Comparison of ENCODE assay signal across 15 cellular contexts in the genomic region with DNA sequence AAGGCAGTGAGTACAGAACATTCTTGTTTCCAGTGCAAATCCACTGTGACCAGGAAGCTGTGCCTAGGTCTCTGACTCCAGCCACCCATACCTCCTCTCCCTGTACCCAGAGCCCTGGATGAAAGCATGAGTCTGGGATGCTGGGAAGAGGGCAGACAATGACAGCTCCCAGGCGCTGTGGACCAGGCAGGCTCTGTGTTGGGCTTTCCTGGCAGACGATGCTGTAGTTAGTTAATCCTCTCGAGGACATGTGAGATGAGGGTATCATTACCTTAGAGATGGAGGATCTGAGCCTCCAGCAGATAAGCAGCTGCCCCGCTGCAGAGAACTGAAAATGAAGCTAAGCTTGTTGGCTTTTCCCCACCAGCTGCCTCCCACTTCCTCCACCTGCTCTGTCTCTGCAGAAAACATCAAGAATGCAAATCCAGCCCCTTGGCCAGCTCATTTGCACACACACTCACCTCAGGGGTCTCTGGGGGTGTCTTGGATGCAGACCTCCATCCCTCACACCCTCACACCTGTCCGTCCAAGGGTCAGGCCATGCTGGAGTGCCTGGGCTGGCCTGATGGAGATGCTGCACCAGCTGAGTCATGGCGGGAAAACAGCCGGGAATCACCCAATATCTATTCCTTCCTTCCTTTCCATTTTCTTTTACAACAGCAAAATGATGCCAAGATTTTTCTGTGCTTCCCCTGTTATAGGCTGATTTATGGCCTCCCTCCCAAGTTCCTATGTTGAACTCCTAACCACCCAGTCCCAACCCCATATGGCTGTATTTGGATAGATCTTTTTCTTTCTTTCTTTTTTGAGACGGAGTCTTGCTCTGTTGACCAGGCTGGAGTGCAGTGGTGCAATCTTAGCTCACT.
DNase-seq lines count a peak whose midpoint lies in the region; ATAC-seq, FAIRE-seq and TF ChIP-seq lines count a peak whose summit lies in the region.
"Had no signal": no experiment of that assay in that cellular context is flagged by ENCODE, and none has a peak within 500 bp of the region (broad histone marks: within the 10 kb centered on the region; RNA-seq: fewer than 3 reads in every experiment).

No MANE protein-coding gene starts in this region.

- H3K4me3 ChIP-seq in K562 (no peak overlapping the region), aorta (ENCODE audit: low read length in 2 of 2) (no peak overlapping the region)

- no peak overlapping the region for H3K9ac ChIP-seq in K562 (ENCODE audit: insufficient read depth in 1 of 2, low read depth in 2 of 2, low read length in 2 of 2)

- TF ChIP-seq CTCF in K562 (IDR thresholded peaks at IDR 0.05 in 2 of 3, conservative IDR thresholded peaks at IDR 0.05 in 1 of 3; ENCODE audit: insufficient read depth in 2 of 3, low read depth in 1 of 3, low read length in 3 of 3) = no peak

- in situ Hi-C loops in K562 (cut with MboI) = no loop called here

- FAIRE-seq in K562 (lab: Jason Lieb, UNC) = no peak
- FAIRE-seq: TTC549 had no signal

- BruUV-seq in K562 (replicated peaks; lab: Mats Ljungman, UMichigan) = no TSS peak

- peaks cover 13% of the 10 kb centered on the region for H3K4me1 Mint-ChIP-seq in activated CD8-positive, alpha-beta memory T cell treated with anti-CD3 and anti-CD28 coated beads, Interleukin-2, amount 10 ng/mL, durations not matched to agents 7 days and 5 days
- H3K4me1 Mint-ChIP-seq: central memory CD8-positive, alpha-beta T cell had no signal

- ATAC-seq in GM18502 (IDR thresholded peaks at IDR 0.05; ENCODE audit: poor library complexity, unreplicated experiment) = peak; percentile 68
- peak; percentile 61 for ATAC-seq in GM19397 (IDR thresholded peaks at IDR 0.05; ENCODE audit: unreplicated experiment)
- ATAC-seq in HG03354 (IDR thresholded peaks at IDR 0.05; ENCODE audit: poor library complexity, severe bottlenecking, unreplicated experiment) = peak; percentile 70
- ATAC-seq in K562 = no peak
- no peak for ATAC-seq in aorta (ENCODE audit: low FRiP score)
- no peak for ATAC-seq in GM19328 (IDR thresholded peaks at IDR 0.05; ENCODE audit: unreplicated experiment)
- no peak for ATAC-seq in activated CD8-positive, alpha-beta memory T cell treated with anti-CD3 and anti-CD28 coated beads, Interleukin-2, amount 10 ng/mL, durations not matched to agents 7 days and 5 days
- ATAC-seq in GM18517 (IDR thresholded peaks at IDR 0.05; ENCODE audit: unreplicated experiment) = no peak
- ATAC-seq: activated T-cell treated with anti-CD3 and anti-CD28 coated beads, Interleukin-2, amount 50 U/mL, for 4 hours; Panc1 had no signal

- H3K27ac Mint-ChIP-seq in activated CD8-positive, alpha-beta memory T cell treated with anti-CD3 and anti-CD28 coated beads, Interleukin-2, amount 10 ng/mL, durations not matched to agents 7 days and 5 days = no peak overlapping the region

- DNase-seq in K562 (ENCODE audit: extremely low read depth in 1 of 4, low spot score in 3 of 4) (no peak), aorta (no peak)
- DNase-seq in activated CD8-positive, alpha-beta memory T cell treated with anti-CD3 and anti-CD28 coated beads, Interleukin-2, amount 10 ng/mL, durations not matched to agents 7 days and 5 days = no peak
- DNase-seq: activated T-cell treated with anti-CD3 and anti-CD28 coated beads, Interleukin-2, amount 50 U/mL, for 4 hours; DND-41; islet precursor cell; substantia nigra had no signal

- 4% methylated on average over 8 of the region's 8 CpGs for WGBS in K562 (ENCODE audit: insufficient coverage, low coverage, missing lambda C conversion rate)
- 84 to 88% methylated on average over 8 of the region's 8 CpGs for WGBS in aorta, 2 donors

- peaks cover 25% of the 10 kb centered on the region for H3K27me3 Mint-ChIP-seq in activated CD8-positive, alpha-beta memory T cell treated with anti-CD3 and anti-CD28 coated beads, Interleukin-2, amount 10 ng/mL, durations not matched to agents 7 days and 5 days

- H4K20me1 ChIP-seq in K562 (replicated peaks; ENCODE audit: control insufficient read depth, insufficient read depth, low read length) = peaks cover 12% of the 10 kb centered on the region; the same call in 1 of the 2 replicates

- H3K36me3 Mint-ChIP-seq in activated CD8-positive, alpha-beta memory T cell treated with anti-CD3 and anti-CD28 coated beads, Interleukin-2, amount 10 ng/mL, durations not matched to agents 7 days and 5 days = no peaks in the 10 kb centered on the region

- H3K4me2 ChIP-seq in K562 (ENCODE audit: insufficient read depth, low read length) = no peak overlapping the region

- intact Hi-C loops in K562 (cut with micrococcal nuclease) = loop anchor here (10.0 kb wide), 3 partner anchors 175 to 495 kb away; a partner anchor contains a TSS
- intact Hi-C loops in aorta (cut with DNase I) = loop anchor here in 1 of 2 donors (10.0 kb wide), 1 partner anchor 105 kb away; no protein-coding TSS in a partner anchor

- H3K27ac ChIP-seq in K562 (ENCODE audit: extremely low read depth, low read depth, low read length) (no peak overlapping the region), aorta (ENCODE audit: low read depth in 1 of 2, low read length in 2 of 2) (no peak overlapping the region)

- H3K9me3 Mint-ChIP-seq in activated CD8-positive, alpha-beta memory T cell treated with anti-CD3 and anti-CD28 coated beads, Interleukin-2, amount 10 ng/mL, durations not matched to agents 7 days and 5 days (ENCODE audit: low read depth) = no peaks in the 10 kb centered on the region
- H3K9me3 Mint-ChIP-seq: activated T-cell treated with anti-CD3 and anti-CD28 coated beads, Interleukin-2, amount 50 U/mL, for 4 hours; central memory CD8-positive, alpha-beta T cell had no signal

- no peaks in the 10 kb centered on the region for H3K79me2 ChIP-seq in K562 (ENCODE audit: control insufficient read depth, insufficient read depth, low read length)

- H3K27me3 ChIP-seq in K562 (ENCODE audit: control insufficient read depth in 2 of 2, insufficient read depth in 2 of 2, low read length in 2 of 2) = peaks cover 84 to 92% of the 10 kb centered on the region in 2 experiments
- H3K27me3 ChIP-seq in aorta (ENCODE audit: control insufficient read depth in 1 of 2, insufficient read depth in 2 of 2, low read length in 1 of 2) = no peaks in the 10 kb centered on the region

- H3K4me1 ChIP-seq in K562 (replicated peaks in 1 of 2; ENCODE audit: control insufficient read depth in 2 of 2, insufficient read depth in 2 of 2, low read length in 2 of 2) (peaks cover 0 to 7% of the 10 kb centered on the region in 2 experiments; a peak in 2 of 5 replicates), aorta (ENCODE audit: control insufficient read depth in 1 of 2, insufficient read depth in 2 of 2, low read length in 2 of 2) (no peaks in the 10 kb centered on the region)

- H2AFZ ChIP-seq in K562 (ENCODE audit: low read depth, low read length) = no peak overlapping the region

- POLR2A ChIA-PET in K562 (lab: Yijun Ruan, JAX) = interaction anchor here (0.6 to 2.8 kb wide), 13 partner anchors 8 to 332 kb away, joined by 3 to 8 read pairs (median 3); a partner anchor contains a TSS

- no peak for TF ChIP-seq POLR2A in K562 (conservative IDR thresholded peaks at IDR 0.05)

- no peak overlapping the region for H3K4me3 Mint-ChIP-seq in activated CD8-positive, alpha-beta memory T cell treated with anti-CD3 and anti-CD28 coated beads, Interleukin-2, amount 10 ng/mL, durations not matched to agents 7 days and 5 days
- H3K4me3 Mint-ChIP-seq: activated T-cell treated with anti-CD3 and anti-CD28 coated beads, Interleukin-2, amount 50 U/mL, for 4 hours; central memory CD8-positive, alpha-beta T cell had no signal

- H3K9me3 ChIP-seq in K562 (replicated peaks; ENCODE audit: control insufficient read depth, insufficient read depth, low read depth, low read length) (no peaks in the 10 kb centered on the region), aorta (ENCODE audit: control insufficient read depth, low read length) (no peaks in the 10 kb centered on the region)

- no peaks in the 10 kb centered on the region for H3K9me1 ChIP-seq in K562 (ENCODE audit: control insufficient read depth, insufficient read depth, low read length)

- TF ChIP-seq EP300 in K562 (IDR thresholded peaks at IDR 0.05; ENCODE audit: low read length) = no peak

- TF ChIP-seq RAD21 in K562 (CRISPR knock-in tag; conservative IDR thresholded peaks at IDR 0.05 in 1 of 2, IDR thresholded peaks at IDR 0.05 in 1 of 2) = no peak

- CTCF ChIA-PET in K562 (lab: Yijun Ruan, JAX; ENCODE audit: low intra/inter-chr PET ratio) = no interaction called here
- CTCF ChIA-PET in activated CD8-positive, alpha-beta memory T cell treated with anti-CD3 and anti-CD28 coated beads, Interleukin-2, amount 10 ng/mL, durations not matched to agents 7 days and 5 days (lab: Charles Lee) = interaction anchor here (1.0 to 1.8 kb wide), 2 partner anchors 11 to 13 kb away, joined by 3 to 6 read pairs; no protein-coding TSS in a partner anchor

- H3K36me3 ChIP-seq in K562 (ENCODE audit: control insufficient read depth, insufficient read depth, low read length) (no peaks in the 10 kb centered on the region), aorta (ENCODE audit: control insufficient read depth in 1 of 2, insufficient read depth in 2 of 2, low read length in 1 of 2) (no peaks in the 10 kb centered on the region)

TF ChIP-seq in K562, 482 proteins besides CTCF, POLR2A, EP300 and RAD21 (continues in another document):
- no peak for TF ChIP-seq ZNF778 (CRISPR knock-in tag; IDR thresholded peaks at IDR 0.05)
- TF ChIP-seq ZNF143 (CRISPR knock-in tag; IDR thresholded peaks at IDR 0.05) = no peak
- no peak for TF ChIP-seq CREM (IDR thresholded peaks at IDR 0.05; ENCODE audit: low read depth)
- TF ChIP-seq SMARCA5 (IDR thresholded peaks at IDR 0.05) = no peak
- no peak for TF ChIP-seq EGR1 (conservative IDR thresholded peaks at IDR 0.05)

Comparison
In these comparisons a context has a peak if more than half of its experiments do, and no peak if none do; other contexts are left out.
1. ATAC-seq: peak in GM18502 (single experiment), GM19397 (single experiment) and HG03354 (single experiment); none in K562 (single experiment), aorta (single experiment), GM19328 (single experiment), activated CD8-positive, alpha-beta memory T cell treated with anti-CD3 and anti-CD28 coated beads, Interleukin-2, amount 10 ng/mL, durations not matched to agents 7 days and 5 days (single experiment) and GM18517 (single experiment).